In the genomic region with DNA sequence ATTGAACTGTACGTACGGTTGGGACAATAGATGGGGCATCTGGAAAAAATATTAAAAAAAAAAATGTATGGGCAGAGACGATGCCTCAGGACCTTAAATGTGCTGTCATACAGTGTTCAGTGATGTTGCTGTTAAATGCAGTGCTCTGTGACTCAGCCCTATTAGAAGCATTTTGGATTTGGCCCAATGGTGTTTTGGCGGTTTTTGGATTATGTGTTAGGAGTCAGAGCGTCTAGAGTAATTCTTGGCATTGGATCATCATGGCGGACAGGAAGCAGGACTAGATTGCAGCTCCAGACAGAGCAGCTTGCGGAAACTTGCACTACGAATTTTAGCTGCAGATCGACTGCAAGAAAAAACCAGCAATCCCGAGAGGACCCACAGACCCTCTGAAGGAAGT, we compare ENCODE assay signal across 16 cellular contexts.
DNase-seq lines count a peak whose midpoint lies in the region; TF ChIP-seq lines count a peak whose summit lies in the region.
"Had no signal": no experiment of that assay in that cellular context is flagged by ENCODE, and none has a peak within 500 bp of the region (broad histone marks: within the 10 kb centered on the region; RNA-seq: fewer than 3 reads in every experiment).

No MANE protein-coding gene starts in this region.

- peaks cover 2 to 5% of the 10 kb centered on the region in 2 donors for H3K27me3 Mint-ChIP-seq in CD4-positive, alpha-beta memory T cell
- H3K27me3 Mint-ChIP-seq: activated CD4-positive, alpha-beta T cell treated with anti-CD3 and anti-CD28 coated beads, Interleukin-2, amount 10 ng/mL, durations not matched to agents 7 days and 5 days had no signal

- H3K27me3 ChIP-seq in A673 (replicated peaks; ENCODE audit: insufficient read depth, low read depth, low read length, poor library complexity) (no peaks in the 10 kb centered on the region), mammary epithelial cell (ENCODE audit: insufficient read depth, low read length) (no peaks in the 10 kb centered on the region)
- H3K27me3 ChIP-seq in CD4-positive, alpha-beta memory T cell (ENCODE audit: insufficient read depth, low read length): no peaks in the 10 kb centered on the region
- H3K27me3 ChIP-seq: dorsolateral prefrontal cortex, testis had no signal

- no peaks in the 10 kb centered on the region for H3K79me2 ChIP-seq in mammary epithelial cell (ENCODE audit: insufficient read depth, low read length)

- no peaks in the 10 kb centered on the region for H3K9me3 ChIP-seq in A673 (ENCODE audit: low read depth, low read length, poor library complexity, severe bottlenecking)
- peaks cover 7% of the 10 kb centered on the region for H3K9me3 ChIP-seq in mammary epithelial cell (replicated peaks; ENCODE audit: insufficient read depth, low read length)
- H3K9me3 ChIP-seq in CD4-positive, alpha-beta memory T cell (ENCODE audit: control insufficient read depth in 1 of 2, low read length in 2 of 2): no peaks in the 10 kb centered on the region
- H3K9me3 ChIP-seq: prostate gland, testis had no signal

- no TSS peak for BruUV-seq in A673 (replicated peaks; lab: Mats Ljungman, UMichigan)
- no TSS peak for BruUV-seq in mammary epithelial cell (replicated peaks; lab: Mats Ljungman, UMichigan)

- dilution Hi-C loops in mammary epithelial cell (cut with HindIII; ENCODE audit: low sequenced_read_pairs): no loop called here

- H3K4me1 ChIP-seq in A673 (ENCODE audit: insufficient read depth, low read length, poor library complexity, severe bottlenecking) (no peaks in the 10 kb centered on the region), mammary epithelial cell (ENCODE audit: insufficient read depth, low read length) (peaks cover 33% of the 10 kb centered on the region)
- no peaks in the 10 kb centered on the region for H3K4me1 ChIP-seq in CD4-positive, alpha-beta memory T cell (ENCODE audit: insufficient read depth, low read length)
- H3K4me1 ChIP-seq: prostate gland, testis had no signal

- in situ Hi-C loops in mammary epithelial cell (cut with MboI; ENCODE audit: low sequenced_read_pairs in 2 of 2): no loop called here

- peaks cover 0 to 4% (median 2%) of the 10 kb centered on the region in 8 donors for H3K9me3 Mint-ChIP-seq in CD4-positive, alpha-beta memory T cell

- POLR2A ChIA-PET in A673 (lab: Charles Lee; ENCODE audit: low non-redundant PET): no interaction called here
- POLR2A ChIA-PET in CD4-positive, alpha-beta memory T cell (lab: Charles Lee; ENCODE audit: partially characterized antibody): no interaction called here

- WGBS in mammary epithelial cell (ENCODE audit: low coverage, missing lambda C conversion rate): 12% methylated on average over 8 of the region's 10 CpGs

- intact Hi-C loops in A673 (cut with micrococcal nuclease; ENCODE audit: unreplicated experiment) (no loop called here), mammary epithelial cell (cut with micrococcal nuclease) (no loop called here)
- intact Hi-C loops in CD4-positive, alpha-beta memory T cell (cut with micrococcal nuclease): no loop called here

- H4K20me1 ChIP-seq in mammary epithelial cell (ENCODE audit: insufficient read depth, low read length): no peaks in the 10 kb centered on the region

- H3K4me3 Mint-ChIP-seq in CD4-positive, alpha-beta memory T cell: no peak overlapping the region
- H3K4me3 Mint-ChIP-seq: activated CD4-positive, alpha-beta T cell treated with anti-CD3 and anti-CD28 coated beads, Interleukin-2, amount 10 ng/mL, durations not matched to agents 7 days and 5 days had no signal

- H3K27ac ChIP-seq in A673 (ENCODE audit: low read depth, low read length, poor library complexity, severe bottlenecking): no peak overlapping the region
- H3K27ac ChIP-seq in mammary epithelial cell (ENCODE audit: insufficient read depth, low read depth, low read length): no peak overlapping the region
- no peak overlapping the region for H3K27ac ChIP-seq in CD4-positive, alpha-beta memory T cell (ENCODE audit: low read depth, low read length)
- H3K27ac ChIP-seq: dorsolateral prefrontal cortex, prostate gland, testis had no signal

- peak overlapping the region; percentile 41 for H3K4me2 ChIP-seq in mammary epithelial cell (ENCODE audit: insufficient read depth, low read depth, low read length)

- H3K27ac Mint-ChIP-seq in CD4-positive, alpha-beta memory T cell: no peak overlapping the region
- H3K27ac Mint-ChIP-seq: activated CD4-positive, alpha-beta T cell treated with anti-CD3 and anti-CD28 coated beads, Interleukin-2, amount 10 ng/mL, durations not matched to agents 7 days and 5 days had no signal

- peaks cover 0 to 3% (median 0%) of the 10 kb centered on the region in 4 donors for H3K4me1 Mint-ChIP-seq in CD4-positive, alpha-beta memory T cell

- H3K36me3 ChIP-seq in A673 (ENCODE audit: insufficient read depth, low read length, poor library complexity, severe bottlenecking) (no peaks in the 10 kb centered on the region), mammary epithelial cell (ENCODE audit: insufficient read depth, low read length) (no peaks in the 10 kb centered on the region)
- H3K36me3 ChIP-seq in CD4-positive, alpha-beta memory T cell (ENCODE audit: insufficient read depth, low read length): no peaks in the 10 kb centered on the region
- H3K36me3 ChIP-seq: prostate gland had no signal

- no peaks in the 10 kb centered on the region for H3K36me3 Mint-ChIP-seq in CD4-positive, alpha-beta memory T cell

- no peak for TF ChIP-seq CTCF in A673 (conservative IDR thresholded peaks at IDR 0.05; ENCODE audit: low read depth, low read length)
- TF ChIP-seq CTCF in mammary epithelial cell (conservative IDR thresholded peaks at IDR 0.05 in 1 of 2, IDR thresholded peaks at IDR 0.05 in 1 of 2; ENCODE audit: extremely low read depth in 1 of 2, insufficient read depth in 1 of 2, low read depth in 1 of 2, low read length in 2 of 2): no peak

- H2AFZ ChIP-seq in mammary epithelial cell (ENCODE audit: low read depth, low read length): peak overlapping the region; percentile 82

- CTCF ChIA-PET in A673 (lab: Charles Lee): no interaction called here
- CTCF ChIA-PET in mammary epithelial cell (lab: Charles Lee; ENCODE audit: low non-redundant PET): no interaction called here
- CTCF ChIA-PET in CD4-positive, alpha-beta memory T cell (lab: Charles Lee; ENCODE audit: partially characterized antibody): no interaction called here

- DNase-seq in A673 (ENCODE audit: low spot score) (peak; percentile 70), HS-5 (ENCODE audit: low read depth) (peak; percentile 74), mammary epithelial cell (peak; percentile 65), hepatic stellate cell (ENCODE audit: low spot score) (peak; percentile 42), 8988T (no peak)
- no peak for DNase-seq in activated T-cell treated with anti-CD3 and anti-CD28 coated beads, Interleukin-2, amount 50 U/mL, for 1 hour
- DNase-seq in CD4-positive, alpha-beta memory T cell: no peak
- no peak for DNase-seq in activated CD8-positive, alpha-beta memory T cell treated with anti-CD3 and anti-CD28 coated beads for 24 hours
- DNase-seq: activated CD4-positive, alpha-beta T cell treated with anti-CD3 and anti-CD28 coated beads, Interleukin-2, amount 10 ng/mL, durations not matched to agents 7 days and 5 days; activated effector memory CD4-positive, alpha-beta T cell treated with anti-CD3 and anti-CD28 coated beads, Interleukin-2, amount 50 U/mL, for 16 hours; AML-193; dorsolateral prefrontal cortex; hippocampal formation; NCI-H1417; testis had no signal

- no peak overlapping the region for H3K9ac ChIP-seq in mammary epithelial cell (ENCODE audit: insufficient read depth, low read length)

- H3K4me3 ChIP-seq in A673 (ENCODE audit: low read depth, low read length, poor library complexity, severe bottlenecking): no peak overlapping the region
- no peak overlapping the region for H3K4me3 ChIP-seq in mammary epithelial cell (replicated peaks in 1 of 3; ENCODE audit: insufficient read depth in 1 of 3, low read depth in 2 of 3, low read length in 3 of 3)
- H3K4me3 ChIP-seq in CD4-positive, alpha-beta memory T cell (ENCODE audit: low read length in 2 of 2): no peak overlapping the region
- H3K4me3 ChIP-seq: dorsolateral prefrontal cortex, prostate gland, testis had no signal

Comparison
In these comparisons a context has a peak if more than half of its experiments do, and no peak if none do; other contexts are left out.
1. DNase-seq: peak in A673 (single experiment), HS-5 (single experiment), mammary epithelial cell (single experiment) and hepatic stellate cell (single experiment); none in activated T-cell treated with anti-CD3 and anti-CD28 coated beads, Interleukin-2, amount 50 U/mL, for 1 hour (single experiment), 8988T (single experiment), CD4-positive, alpha-beta memory T cell (0 of 5) and activated CD8-positive, alpha-beta memory T cell treated with anti-CD3 and anti-CD28 coated beads for 24 hours (single experiment).